26 cellular contexts compared by ENCODE assay signal in genomic region chr14:77276295-77276935, GRCh38. TPM values are rescaled to one million over a fixed set of nuclear protein-coding genes. Genes with fewer than 3 reads are reported as not detected.
"Had no signal": no experiment of that assay in that cellular context is flagged by ENCODE, and none has a peak within 500 bp of the region (broad histone marks: within the 10 kb centered on the region; RNA-seq: fewer than 3 reads in every experiment).

No MANE protein-coding gene starts in this region.

- H3K9ac ChIP-seq: neural progenitor cell had no signal

- H3K4me1 ChIP-seq: colonic mucosa, upper lobe of left lung had no signal

- H3K4me3 Mint-ChIP-seq: activated B cell treated with CpG ODN at 0.5 μM for 24 hours; activated CD8-positive, alpha-beta T cell treated with anti-CD3 and anti-CD28 coated beads for 36 hours; activated T-cell treated with anti-CD3 and anti-CD28 coated beads, Interleukin-2, amount 50 U/mL, for 4 hours; activated T-helper 17 cell treated with anti-CD3 and anti-CD28 coated beads, Interleukin-2, amount 50 U/mL, for 72 hours; immature natural killer cell; naive thymus-derived CD4-positive, alpha-beta T cell; stimulated activated memory B cell treated with anti-CD40 and anti-IgM and Interleukin-4, amounts not matched to agents 10 μg/mL and 1 μg/mL and 100 μg/mL, for 72 hours; stimulated activated naive CD8-positive, alpha-beta T cell treated with anti-CD3 and anti-CD28 coated beads, Interleukin-15, amount 100 ng/mL, for 72 hours had no signal

- ATAC-seq: activated CD8-positive, alpha-beta T cell treated with anti-CD3 and anti-CD28 coated beads for 36 hours; activated naive CD4-positive, alpha-beta T cell treated with anti-CD3 and anti-CD28 coated beads, Interleukin-2, amount 50 U/mL, for 72 hours; activated T-cell treated with anti-CD3 and anti-CD28 coated beads, Interleukin-2, amount 50 U/mL, for 4 hours; activated T-helper 17 cell treated with anti-CD3 and anti-CD28 coated beads, Interleukin-2, amount 50 U/mL, for 72 hours; left colon; naive thymus-derived CD4-positive, alpha-beta T cell; sciatic nerve; stimulated activated memory B cell treated with anti-CD40 and anti-IgM and Interleukin-4, amounts not matched to agents 10 μg/mL and 1 μg/mL and 100 μg/mL, for 72 hours; stimulated activated naive CD8-positive, alpha-beta T cell treated with anti-CD3 and anti-CD28 coated beads, Interleukin-15, amount 100 ng/mL, for 72 hours had no signal

- H3K4me3 ChIP-seq: colonic mucosa, neural progenitor cell, skin epidermis, upper lobe of left lung had no signal

- DNase-seq: activated B cell treated with CpG ODN at 0.5 μM for 24 hours; activated CD4-positive, alpha-beta T cell treated with anti-CD3 and anti-CD28 coated beads, Interleukin-2, amount 50 U/mL, for 1 hour; activated CD8-positive, alpha-beta T cell treated with anti-CD3 and anti-CD28 coated beads for 36 hours; activated gamma-delta T cell treated with Interleukin-2 at 50 U/mL for 16 hours; activated T-cell treated with anti-CD3 and anti-CD28 coated beads, Interleukin-2, amount 50 U/mL, for 4 hours; colonic mucosa; effector CD8-positive, alpha-beta T cell; hippocampal formation; immature natural killer cell; kidney; left colon; midbrain; naive thymus-derived CD4-positive, alpha-beta T cell; stimulated activated CD4-positive, alpha-beta T cell treated with anti-CD3 and anti-CD28 coated beads, Interleukin-4, amount 100 ng/mL, for 4 hours; stimulated activated CD8-positive, alpha-beta memory T cell treated with anti-CD3 and anti-CD28 coated beads, Interleukin-4, amount 100 ng/mL, for 48 hours; stimulated activated naive CD8-positive, alpha-beta T cell treated with anti-CD3 and anti-CD28 coated beads, Interleukin-15, amount 100 ng/mL, for 72 hours; T-helper 2 cell; upper lobe of left lung had no signal

- H3K27ac ChIP-seq: colonic mucosa, neural progenitor cell, skin epidermis, upper lobe of left lung had no signal

- H3K36me3 Mint-ChIP-seq: activated naive CD4-positive, alpha-beta T cell treated with anti-CD3 and anti-CD28 coated beads, Interleukin-2, amount 50 U/mL, for 72 hours had no signal

- H3K36me3 ChIP-seq: colonic mucosa, neural progenitor cell had no signal

- H3K4me1 Mint-ChIP-seq: activated B cell treated with CpG ODN at 0.5 μM for 24 hours; activated T-helper 17 cell treated with anti-CD3 and anti-CD28 coated beads, Interleukin-2, amount 50 U/mL, for 72 hours; immature natural killer cell had no signal

- FAIRE-seq: frontal cortex, kidney had no signal

- H2AFZ ChIP-seq: neural progenitor cell had no signal

- H3K9me3 ChIP-seq: colonic mucosa, upper lobe of left lung had no signal

- H3K9me3 Mint-ChIP-seq: activated B cell treated with CpG ODN at 0.5 μM for 24 hours; activated CD8-positive, alpha-beta T cell treated with anti-CD3 and anti-CD28 coated beads for 36 hours; activated naive CD4-positive, alpha-beta T cell treated with anti-CD3 and anti-CD28 coated beads, Interleukin-2, amount 50 U/mL, for 72 hours; activated T-cell treated with anti-CD3 and anti-CD28 coated beads, Interleukin-2, amount 50 U/mL, for 4 hours; activated T-helper 17 cell treated with anti-CD3 and anti-CD28 coated beads, Interleukin-2, amount 50 U/mL, for 72 hours; naive thymus-derived CD4-positive, alpha-beta T cell; stimulated activated memory B cell treated with anti-CD40 and anti-IgM and Interleukin-4, amounts not matched to agents 10 μg/mL and 1 μg/mL and 100 μg/mL, for 72 hours; stimulated activated naive CD8-positive, alpha-beta T cell treated with anti-CD3 and anti-CD28 coated beads, Interleukin-15, amount 100 ng/mL, for 72 hours had no signal

- H3K27ac Mint-ChIP-seq: activated B cell treated with CpG ODN at 0.5 μM for 24 hours; activated CD8-positive, alpha-beta T cell treated with anti-CD3 and anti-CD28 coated beads for 36 hours; activated naive CD4-positive, alpha-beta T cell treated with anti-CD3 and anti-CD28 coated beads, Interleukin-2, amount 50 U/mL, for 72 hours; activated T-helper 17 cell treated with anti-CD3 and anti-CD28 coated beads, Interleukin-2, amount 50 U/mL, for 72 hours; neural progenitor cell; stimulated activated memory B cell treated with anti-CD40 and anti-IgM and Interleukin-4, amounts not matched to agents 10 μg/mL and 1 μg/mL and 100 μg/mL, for 72 hours had no signal

RNA-seq across cellular contexts. Expression of gene NGB, which starts 5.4 kb away (rescaled TPM):
- polyA plus RNA-seq: immature natural killer cell; liver; naive thymus-derived CD4-positive, alpha-beta T cell had no signal
